Comparison of ENCODE assay signal across 2 cellular contexts in genomic region chr16:30740364-30741251, GRCh38.
TF ChIP-seq lines count a peak whose summit lies in the region.

No MANE protein-coding gene starts in this region.

TF ChIP-seq in HEK293, 187 proteins besides CTCF, POLR2A, EP300 and RAD21 (continued from another document and continues in another):
- TF ChIP-seq HOXA7 (CRISPR knock-in tag; IDR thresholded peaks at IDR 0.05; ENCODE audit: borderline replicate concordance) (no peak), ZFP69B (tag by site-specific recombination; IDR thresholded peaks at IDR 0.05) (no peak), ZNF292 (tag by site-specific recombination; IDR thresholded peaks at IDR 0.05; ENCODE audit: borderline replicate concordance, low read depth) (no peak), ZNF121 (tag by site-specific recombination; IDR thresholded peaks at IDR 0.05) (no peak), ZNF391 (tag by site-specific recombination; IDR thresholded peaks at IDR 0.05; ENCODE audit: borderline replicate concordance, low read depth) (no peak), ATF2 (tag by site-specific recombination; IDR thresholded peaks at IDR 0.05; ENCODE audit: low read depth) (peak; percentile 53), BCL11B (tag by site-specific recombination; IDR thresholded peaks at IDR 0.05; ENCODE audit: low read depth) (no peak), ZNF302 (tag by site-specific recombination; IDR thresholded peaks at IDR 0.05; ENCODE audit: low read depth) (no peak), ZNF561 (tag by site-specific recombination; IDR thresholded peaks at IDR 0.05; ENCODE audit: borderline replicate concordance) (no peak), ZSCAN4 (tag by site-specific recombination; IDR thresholded peaks at IDR 0.05) (no peak), SP2 (tag by site-specific recombination; IDR thresholded peaks at IDR 0.05) (0 out of 2 replicates have a peak, but pooled peaks have one; percentile 41), ZNF350 (tag by site-specific recombination; IDR thresholded peaks at IDR 0.05) (no peak), OVOL3 (tag by site-specific recombination; IDR thresholded peaks at IDR 0.05) (no peak), ZNF830 (tag by site-specific recombination; IDR thresholded peaks at IDR 0.05; ENCODE audit: low read depth) (no peak), ZNF626 (tag by site-specific recombination; IDR thresholded peaks at IDR 0.05) (no peak), AEBP2 (tag by site-specific recombination; IDR thresholded peaks at IDR 0.05; ENCODE audit: borderline replicate concordance) (no peak), ZNF664 (tag by site-specific recombination; IDR thresholded peaks at IDR 0.05) (no peak), MZF1 (tag by site-specific recombination; IDR thresholded peaks at IDR 0.05; ENCODE audit: borderline replicate concordance) (no peak), ZNF610 (tag by site-specific recombination; IDR thresholded peaks at IDR 0.05; ENCODE audit: borderline replicate concordance) (no peak), ZNF571 (tag by site-specific recombination; IDR thresholded peaks at IDR 0.05) (no peak), ZNF510 (tag by site-specific recombination; IDR thresholded peaks at IDR 0.05; ENCODE audit: insufficient replicate concordance) (no peak), ZNF621 (tag by site-specific recombination; IDR thresholded peaks at IDR 0.05) (no peak), ZNF549 (tag by site-specific recombination; IDR thresholded peaks at IDR 0.05) (no peak)
- TF ChIP-seq, protein P1, sequence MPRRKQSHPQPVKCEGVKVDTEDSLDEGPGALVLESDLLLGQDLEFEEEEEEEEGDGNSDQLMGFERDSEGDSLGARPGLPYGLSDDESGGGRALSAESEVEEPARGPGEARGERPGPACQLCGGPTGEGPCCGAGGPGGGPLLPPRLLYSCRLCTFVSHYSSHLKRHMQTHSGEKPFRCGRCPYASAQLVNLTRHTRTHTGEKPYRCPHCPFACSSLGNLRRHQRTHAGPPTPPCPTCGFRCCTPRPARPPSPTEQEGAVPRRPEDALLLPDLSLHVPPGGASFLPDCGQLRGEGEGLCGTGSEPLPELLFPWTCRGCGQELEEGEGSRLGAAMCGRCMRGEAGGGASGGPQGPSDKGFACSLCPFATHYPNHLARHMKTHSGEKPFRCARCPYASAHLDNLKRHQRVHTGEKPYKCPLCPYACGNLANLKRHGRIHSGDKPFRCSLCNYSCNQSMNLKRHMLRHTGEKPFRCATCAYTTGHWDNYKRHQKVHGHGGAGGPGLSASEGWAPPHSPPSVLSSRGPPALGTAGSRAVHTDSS (tag by site-specific recombination; IDR thresholded peaks at IDR 0.05): no peak
- TF ChIP-seq, protein P2, sequence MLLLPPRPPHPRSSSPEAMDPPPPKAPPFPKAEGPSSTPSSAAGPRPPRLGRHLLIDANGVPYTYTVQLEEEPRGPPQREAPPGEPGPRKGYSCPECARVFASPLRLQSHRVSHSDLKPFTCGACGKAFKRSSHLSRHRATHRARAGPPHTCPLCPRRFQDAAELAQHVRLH (tag by site-specific recombination; IDR thresholded peaks at IDR 0.05): no peak
- TF ChIP-seq, protein P3, sequence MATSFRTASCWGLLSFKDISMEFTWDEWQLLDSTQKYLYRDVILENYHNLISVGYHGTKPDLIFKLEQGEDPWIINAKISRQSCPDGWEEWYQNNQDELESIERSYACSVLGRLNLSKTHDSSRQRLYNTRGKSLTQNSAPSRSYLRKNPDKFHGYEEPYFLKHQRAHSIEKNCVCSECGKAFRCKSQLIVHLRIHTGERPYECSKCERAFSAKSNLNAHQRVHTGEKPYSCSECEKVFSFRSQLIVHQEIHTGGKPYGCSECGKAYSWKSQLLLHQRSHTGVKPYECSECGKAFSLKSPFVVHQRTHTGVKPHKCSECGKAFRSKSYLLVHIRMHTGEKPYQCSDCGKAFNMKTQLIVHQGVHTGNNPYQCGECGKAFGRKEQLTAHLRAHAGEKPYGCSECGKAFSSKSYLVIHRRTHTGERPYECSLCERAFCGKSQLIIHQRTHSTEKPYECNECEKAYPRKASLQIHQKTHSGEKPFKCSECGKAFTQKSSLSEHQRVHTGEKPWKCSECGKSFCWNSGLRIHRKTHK (tag by site-specific recombination; IDR thresholded peaks at IDR 0.05): no peak

TF ChIP-seq in SK-N-SH, 30 proteins besides CTCF, POLR2A, EP300 and RAD21 (continued from another document):
- TF ChIP-seq MAX (IDR thresholded peaks at IDR 0.05; ENCODE audit: low read depth): 0 out of 2 replicates have a peak, but pooled peaks have one; percentile 39
- no peak for TF ChIP-seq FOXJ3 (CRISPR knock-in tag; IDR thresholded peaks at IDR 0.05)
- TF ChIP-seq SMC3 (IDR thresholded peaks at IDR 0.05; ENCODE audit: low read depth, low read length): no peak
- TF ChIP-seq ZBTB33 (IDR thresholded peaks at IDR 0.05; ENCODE audit: borderline replicate concordance, low read depth): no peak
- TF ChIP-seq EZH2phosphoT487 (IDR thresholded peaks at IDR 0.05; ENCODE audit: borderline replicate concordance, low read depth): no peak
- no peak for TF ChIP-seq FOXM1 (IDR thresholded peaks at IDR 0.05; ENCODE audit: low read depth)
- no peak for TF ChIP-seq RFX5 (IDR thresholded peaks at IDR 0.05; ENCODE audit: low read length)
- TF ChIP-seq, protein P4, sequence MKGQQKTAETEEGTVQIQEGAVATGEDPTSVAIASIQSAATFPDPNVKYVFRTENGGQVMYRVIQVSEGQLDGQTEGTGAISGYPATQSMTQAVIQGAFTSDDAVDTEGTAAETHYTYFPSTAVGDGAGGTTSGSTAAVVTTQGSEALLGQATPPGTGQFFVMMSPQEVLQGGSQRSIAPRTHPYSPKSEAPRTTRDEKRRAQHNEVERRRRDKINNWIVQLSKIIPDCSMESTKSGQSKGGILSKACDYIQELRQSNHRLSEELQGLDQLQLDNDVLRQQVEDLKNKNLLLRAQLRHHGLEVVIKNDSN (IDR thresholded peaks at IDR 0.05; ENCODE audit: borderline replicate concordance, low read depth): peak; percentile 43; the same call in 1 of the 2 replicates
- TF ChIP-seq CHD2 (IDR thresholded peaks at IDR 0.05; ENCODE audit: low read length, partially characterized antibody): no peak
TF ChIP-seq in SK-N-SH: peak in this region for 2.
